Comparison of ENCODE assay signal across 8 cellular contexts in the genomic region with DNA sequence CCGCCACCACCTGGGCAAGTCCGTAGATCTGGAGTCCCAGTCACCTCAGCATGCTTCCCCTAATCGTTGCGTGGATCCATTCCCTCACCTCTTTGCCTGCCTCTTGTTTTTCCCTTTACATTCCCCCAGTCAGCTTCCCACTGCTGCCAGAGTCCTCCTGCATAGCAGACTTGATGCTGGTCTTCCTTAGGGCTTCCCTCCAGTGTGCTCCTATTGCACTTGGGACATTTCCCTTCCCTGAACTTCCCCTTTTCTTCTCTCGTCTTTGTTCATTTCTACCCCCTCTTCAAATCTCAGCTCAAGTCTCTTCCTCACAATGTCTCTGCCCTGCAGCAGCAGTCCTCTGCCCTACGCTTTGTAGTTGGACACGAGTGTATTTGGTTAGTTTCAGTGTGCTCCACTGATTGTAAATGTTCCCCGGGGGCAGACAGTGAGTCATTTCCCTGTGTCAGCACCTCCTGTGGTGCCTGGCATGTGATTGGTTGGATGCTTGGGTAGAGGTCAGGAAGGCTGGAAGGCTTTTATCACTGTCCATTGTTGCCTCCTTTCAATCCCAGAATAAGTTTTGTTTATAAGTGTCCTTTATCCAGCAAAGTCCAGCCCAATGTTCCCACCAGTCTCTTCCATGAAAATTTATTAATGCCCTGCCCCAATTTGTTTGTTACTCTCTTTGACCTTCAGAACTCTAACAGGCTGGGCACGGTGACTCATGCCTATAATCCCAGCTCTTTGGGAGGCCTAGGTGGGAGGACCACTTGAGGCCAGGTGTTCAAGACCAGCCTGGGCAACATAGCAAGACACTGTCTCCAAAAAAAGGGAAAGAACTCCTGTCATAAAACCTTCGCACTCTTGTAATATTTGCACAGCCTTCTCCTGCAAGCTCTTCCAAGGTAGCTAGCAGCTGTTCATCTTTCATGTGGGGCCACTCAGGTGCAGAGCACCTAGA. TPM values are rescaled to one million over a fixed set of nuclear protein-coding genes. Genes with fewer than 3 reads are reported as not detected.
DNase-seq lines count a peak whose midpoint lies in the region; ATAC-seq and TF ChIP-seq lines count a peak whose summit lies in the region.

No MANE protein-coding gene starts in this region.

- H3K9me3 Mint-ChIP-seq in activated naive CD4-positive, alpha-beta T cell treated with anti-CD3 and anti-CD28 coated beads for 36 hours: no peaks in the 10 kb centered on the region
- H3K9me3 Mint-ChIP-seq in dendritic cell treated with granulocyte-macrophage colony-stimulating factor and Interleukin-4, amounts not matched to agents 40 ng/mL and 50 ng/mL, for 4 days: peaks cover 6% of the 10 kb centered on the region
- peaks cover 12% of the 10 kb centered on the region for H3K9me3 Mint-ChIP-seq in neural progenitor cell

- H3K4me2 ChIP-seq in neural progenitor cell: no peak overlapping the region

- H4K20me1 ChIP-seq in neural progenitor cell (ENCODE audit: low read depth): no peaks in the 10 kb centered on the region

- H3F3A ChIP-seq in neural progenitor cell (ENCODE audit: low read depth): no peaks in the 10 kb centered on the region

- intact Hi-C loops in activated naive CD4-positive, alpha-beta T cell treated with anti-CD3 and anti-CD28 coated beads for 36 hours (cut with micrococcal nuclease): no loop called here
- intact Hi-C loops in dendritic cell treated with granulocyte-macrophage colony-stimulating factor and Interleukin-4, amounts not matched to agents 40 ng/mL and 50 ng/mL, for 4 days (cut with micrococcal nuclease): no loop called here

- H3K9ac ChIP-seq in neural progenitor cell: no peak overlapping the region

- H3K9me3 ChIP-seq in neural progenitor cell (ENCODE audit: low read depth): no peaks in the 10 kb centered on the region

- no peak overlapping the region for H3K27ac ChIP-seq in neural progenitor cell

- peak; percentile 14 for DNase-seq in activated naive CD4-positive, alpha-beta T cell treated with anti-CD3 and anti-CD28 coated beads for 36 hours
- no peak for DNase-seq in activated naive CD4-positive, alpha-beta T cell treated with anti-CD3 and anti-CD28 coated beads, Interleukin-2, amount 50 U/mL, for 16 hours
- peak; percentile 49 for DNase-seq in MV-4-11 (lab: John Stamatoyannopoulos, UW)
- DNase-seq in neural progenitor cell (ENCODE audit: low spot score): no peak
- DNase-seq in activated CD8-positive, alpha-beta memory T cell treated with anti-CD3 and anti-CD28 coated beads, Interleukin-2, amount 50 U/mL, for 4 hours: no peak
- DNase-seq in NCI-H2029 treated with DMSO at 0.1 percent for 48 hours (lab: John Stamatoyannopoulos, UW): no peak

- H3K4me3 ChIP-seq in neural progenitor cell: no peak overlapping the region

- H3K36me3 ChIP-seq in neural progenitor cell: no peaks in the 10 kb centered on the region

- H3K4me1 Mint-ChIP-seq in activated naive CD4-positive, alpha-beta T cell treated with anti-CD3 and anti-CD28 coated beads for 36 hours (ENCODE audit: low read depth): peaks cover 33% of the 10 kb centered on the region
- peaks cover 8% of the 10 kb centered on the region for H3K4me1 Mint-ChIP-seq in dendritic cell treated with granulocyte-macrophage colony-stimulating factor and Interleukin-4, amounts not matched to agents 40 ng/mL and 50 ng/mL, for 4 days (ENCODE audit: low read depth)
- peaks cover 17% of the 10 kb centered on the region for H3K4me1 Mint-ChIP-seq in neural progenitor cell

- no peak overlapping the region for H3K4me3 Mint-ChIP-seq in activated naive CD4-positive, alpha-beta T cell treated with anti-CD3 and anti-CD28 coated beads for 36 hours
- H3K4me3 Mint-ChIP-seq in dendritic cell treated with granulocyte-macrophage colony-stimulating factor and Interleukin-4, amounts not matched to agents 40 ng/mL and 50 ng/mL, for 4 days: no peak overlapping the region
- no peak overlapping the region for H3K4me3 Mint-ChIP-seq in neural progenitor cell

- no peak for TF ChIP-seq CTCF in neural progenitor cell (IDR thresholded peaks at IDR 0.05)

- H3K27me3 ChIP-seq in neural progenitor cell: no peaks in the 10 kb centered on the region

- CTCF ChIA-PET in activated naive CD4-positive, alpha-beta T cell treated with anti-CD3 and anti-CD28 coated beads for 36 hours (lab: Charles Lee): interaction anchor here (0.6 kb wide), 1 partner anchor 37 kb away, joined by 3 read pairs; no protein-coding TSS in a partner anchor

- H3K79me2 ChIP-seq in neural progenitor cell (ENCODE audit: low read depth): no peaks in the 10 kb centered on the region

- H2AFZ ChIP-seq in neural progenitor cell (replicated peaks): no peak overlapping the region

- H3K27me3 Mint-ChIP-seq in activated naive CD4-positive, alpha-beta T cell treated with anti-CD3 and anti-CD28 coated beads for 36 hours (ENCODE audit: low read depth): no peaks in the 10 kb centered on the region
- no peaks in the 10 kb centered on the region for H3K27me3 Mint-ChIP-seq in dendritic cell treated with granulocyte-macrophage colony-stimulating factor and Interleukin-4, amounts not matched to agents 40 ng/mL and 50 ng/mL, for 4 days
- peaks cover 2% of the 10 kb centered on the region for H3K27me3 Mint-ChIP-seq in neural progenitor cell (ENCODE audit: insufficient read depth, low read depth)

- H3K4me1 ChIP-seq in neural progenitor cell: no peaks in the 10 kb centered on the region

- H3K27ac Mint-ChIP-seq in activated naive CD4-positive, alpha-beta T cell treated with anti-CD3 and anti-CD28 coated beads for 36 hours: peak overlapping the region; percentile 19
- H3K27ac Mint-ChIP-seq in dendritic cell treated with granulocyte-macrophage colony-stimulating factor and Interleukin-4, amounts not matched to agents 40 ng/mL and 50 ng/mL, for 4 days: peak overlapping the region; percentile 3
- H3K27ac Mint-ChIP-seq in neural progenitor cell: peak overlapping the region; percentile 15

- peaks cover 52% of the 10 kb centered on the region for H3K36me3 Mint-ChIP-seq in activated naive CD4-positive, alpha-beta T cell treated with anti-CD3 and anti-CD28 coated beads for 36 hours (ENCODE audit: low read depth)
- peaks cover 94% of the 10 kb centered on the region for H3K36me3 Mint-ChIP-seq in dendritic cell treated with granulocyte-macrophage colony-stimulating factor and Interleukin-4, amounts not matched to agents 40 ng/mL and 50 ng/mL, for 4 days (ENCODE audit: low read depth)
- H3K36me3 Mint-ChIP-seq in neural progenitor cell: peaks cover 58% of the 10 kb centered on the region

- no peak for ATAC-seq in activated CD4-positive, CD25-positive, alpha-beta regulatory T cell treated with anti-CD3 and anti-CD28 coated beads, Interleukin-2, amount 50 U/mL, for 24 hours

RNA-seq across cellular contexts. Expression of gene FAM120B, which starts 38.3 kb away (rescaled TPM):
- total RNA-seq in activated naive CD4-positive, alpha-beta T cell treated with anti-CD3 and anti-CD28 coated beads for 36 hours: 10 to 100 TPM; 15.5 to 16.1 TPM
- 19.7 and 20.3 TPM in 2 replicates for total RNA-seq in neural progenitor cell (ENCODE audit: low replicate concordance)

RNA-seq across cellular contexts. Expression of gene DLL1, which starts 54.0 kb away (rescaled TPM):
- 1 to 10 TPM; 3.2 to 3.5 TPM for total RNA-seq in activated naive CD4-positive, alpha-beta T cell treated with anti-CD3 and anti-CD28 coated beads for 36 hours
- 35.9 and 91.8 TPM in 2 replicates for total RNA-seq in neural progenitor cell (ENCODE audit: low replicate concordance)

Comparison
In these comparisons a context has a peak if more than half of its experiments do, and no peak if none do; other contexts are left out.
1. DNase-seq: peak in activated naive CD4-positive, alpha-beta T cell treated with anti-CD3 and anti-CD28 coated beads for 36 hours (single experiment) and MV-4-11 (single experiment); none in activated naive CD4-positive, alpha-beta T cell treated with anti-CD3 and anti-CD28 coated beads, Interleukin-2, amount 50 U/mL, for 16 hours (single experiment), neural progenitor cell (single experiment), activated CD8-positive, alpha-beta memory T cell treated with anti-CD3 and anti-CD28 coated beads, Interleukin-2, amount 50 U/mL, for 4 hours (single experiment) and NCI-H2029 treated with DMSO at 0.1 percent for 48 hours (single experiment).
2. Peak in every context shown above with its lines, with median percentiles within 50 percentile points of each other: H3K27ac Mint-ChIP-seq.